10 cellular contexts compared by ENCODE assay signal in the genomic region with DNA sequence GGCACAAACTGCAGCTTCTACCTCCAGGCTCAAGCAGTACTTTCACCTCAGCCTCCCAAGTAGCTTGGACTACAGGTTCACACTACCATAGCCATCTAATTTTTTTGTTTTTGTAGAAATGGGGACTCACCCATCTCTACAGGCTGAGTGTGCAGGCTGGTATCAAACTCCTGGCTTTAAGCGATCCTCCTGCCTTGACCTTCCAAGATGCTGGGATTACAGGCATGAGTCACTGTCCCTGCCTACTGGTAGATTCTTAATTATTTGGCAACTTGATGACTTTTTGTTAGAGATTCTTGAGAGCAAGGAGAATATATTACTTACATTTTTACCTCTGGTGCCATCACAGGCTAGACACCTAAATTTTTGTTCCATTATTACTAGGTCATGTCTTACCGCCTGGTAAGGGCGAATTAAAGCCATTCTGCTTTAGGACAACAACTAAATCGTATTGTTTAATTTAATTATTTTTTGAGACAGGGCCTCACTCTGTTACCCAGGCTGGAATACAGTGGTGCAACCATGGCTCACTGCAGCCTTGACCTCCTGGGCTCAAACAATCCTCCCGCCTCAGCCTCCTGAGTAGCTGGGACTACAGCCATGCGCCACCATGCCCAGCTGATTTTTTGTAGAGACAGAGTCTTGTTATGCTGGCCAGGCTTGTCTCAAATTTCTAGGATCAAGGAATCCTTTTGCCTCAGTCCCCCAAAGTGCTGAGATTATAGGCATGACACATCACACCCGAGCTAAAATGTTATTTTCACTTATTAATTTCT. TPM values are rescaled to one million over a fixed set of nuclear protein-coding genes. Genes with fewer than 3 reads are reported as not detected.
A peak's percentile ranks its signal among the peaks of the same experiment; 100 is the strongest.
DNase-seq lines count a peak whose midpoint lies in the region; ATAC-seq and TF ChIP-seq lines count a peak whose summit lies in the region.
"Had no signal": no experiment of that assay in that cellular context is flagged by ENCODE, and none has a peak within 500 bp of the region (broad histone marks: within the 10 kb centered on the region; RNA-seq: fewer than 3 reads in every experiment).

No MANE protein-coding gene starts in this region.

- no peak overlapping the region for H3K4me3 ChIP-seq in AG10803 (ENCODE audit: low read length)
- no peak overlapping the region for H3K4me3 ChIP-seq in brain microvascular endothelial cell (ENCODE audit: low read depth, low read length)
- no peak overlapping the region for H3K4me3 ChIP-seq in foreskin fibroblast (ENCODE audit: low read depth in 1 of 2, low read length in 2 of 2)
- H3K4me3 ChIP-seq: heart right ventricle had no signal

- H3K27ac ChIP-seq in brain microvascular endothelial cell = no peak overlapping the region

- TF ChIP-seq CTCF in AG10803 (conservative IDR thresholded peaks at IDR 0.05; ENCODE audit: low read length) (no peak), brain microvascular endothelial cell (IDR thresholded peaks at IDR 0.05; ENCODE audit: low read depth, low read length, missing control alignments) (no peak), foreskin fibroblast (IDR thresholded peaks at IDR 0.05; ENCODE audit: low read depth, low read length) (no peak)

- H3K36me3 ChIP-seq in brain microvascular endothelial cell (replicated peaks) = peaks cover 13% of the 10 kb centered on the region

- ATAC-seq in GM21528 (IDR thresholded peaks at IDR 0.05; ENCODE audit: low FRiP score, unreplicated experiment) (no peak), HG03442 (IDR thresholded peaks at IDR 0.05; ENCODE audit: unreplicated experiment) (no peak)

- DNase-seq in AG10803 (ENCODE audit: low read depth) = peak; percentile 39
- peak; percentile 39 for DNase-seq in HT1080 (ENCODE audit: low read depth)
- peak; percentile 11 for DNase-seq in brain microvascular endothelial cell
- DNase-seq in foreskin fibroblast = peak; percentile 67 to 76
- DNase-seq in cerebellar cortex (ENCODE audit: low spot score) = no peak
- DNase-seq in activated T-cell treated with anti-CD3 and anti-CD28 coated beads, Interleukin-2, amount 50 U/mL, for 1 hour = no peak
- DNase-seq: activated CD4-positive, alpha-beta T cell treated with anti-CD3 and anti-CD28 coated beads, Interleukin-2, amount 50 U/mL, for 4 hours; heart right ventricle had no signal

- H3K27me3 ChIP-seq in brain microvascular endothelial cell (replicated peaks) = no peaks in the 10 kb centered on the region
- H3K27me3 ChIP-seq: heart right ventricle had no signal

- in situ Hi-C loops in brain microvascular endothelial cell (cut with HindIII; ENCODE audit: low pct_ligation_motif_present, low sequenced_read_pairs) = no loop called here

RNA-seq across cellular contexts. Expression of a gene that starts 15.7 kb away (rescaled TPM):
- 68.3 and 71.4 TPM in 2 replicates for total RNA-seq in HT1080 (2014; rRNA removed; shearing (Covaris generic))
- polyA plus RNA-seq in HT1080 (2015; cell fraction: cytosol; rRNA removed) = 87.7 and 95.3 TPM in 2 replicates
- polyA plus RNA-seq in HT1080 (2015; cell fraction: nucleus; rRNA removed) = 175 and 190 TPM in 2 replicates

Comparison
In these comparisons a context has a peak if more than half of its experiments do, and no peak if none do; other contexts are left out.
1. DNase-seq: peak in AG10803 (single experiment), HT1080 (single experiment), brain microvascular endothelial cell (single experiment) and foreskin fibroblast (2 of 2); none in cerebellar cortex (single experiment) and activated T-cell treated with anti-CD3 and anti-CD28 coated beads, Interleukin-2, amount 50 U/mL, for 1 hour (single experiment).